In genomic region chr4:5574386-5574785, GRCh38 we compare ENCODE assay signal across 31 cellular contexts.
"Had no signal": no experiment of that assay in that cellular context is flagged by ENCODE, and none has a peak within 500 bp of the region (broad histone marks: within the 10 kb centered on the region; RNA-seq: fewer than 3 reads in every experiment).

No MANE protein-coding gene starts in this region.

- H3K4me1 ChIP-seq: adrenal gland, ascending aorta, body of pancreas had no signal

- DNase-seq: activated effector memory CD4-positive, alpha-beta T cell treated with anti-CD3 and anti-CD28 coated beads, Interleukin-2, amount 50 U/mL, for 16 hours; activated effector memory CD4-positive, alpha-beta T cell treated with Interleukin-2 at 50 U/mL for 16 hours; activated gamma-delta T cell; activated gamma-delta T cell treated with Interleukin-2 at 50 U/mL for 16 hours; activated naive CD4-positive, alpha-beta T cell; activated naive CD4-positive, alpha-beta T cell treated with anti-CD3 and anti-CD28 coated beads for 36 hours; activated naive CD4-positive, alpha-beta T cell treated with anti-CD3 and anti-CD28 coated beads, Interleukin-2, amount 10 ng/mL, durations not matched to agents 7 days and 5 days; activated naive CD4-positive, alpha-beta T cell treated with anti-CD3 and anti-CD28 coated beads, Interleukin-2, amount 50 U/mL, for 16 hours; activated naive CD4-positive, alpha-beta T cell treated with Interleukin-2 at 50 U/mL for 16 hours; activated naive CD8-positive, alpha-beta T cell treated with anti-CD3 and anti-CD28 coated beads for 36 hours; activated naive CD8-positive, alpha-beta T cell treated with anti-CD3 and anti-CD28 coated beads, Interleukin-2, amount 10 ng/mL, durations not matched to agents 7 days and 5 days; activated naive CD8-positive, alpha-beta T cell treated with anti-CD3 and anti-CD28 coated beads, Interleukin-2, amount 50 U/mL, for 24 hours; activated T-cell treated with anti-CD3 and anti-CD28 coated beads, Interleukin-2, amount 50 U/mL, for 24 hours; activated T-cell treated with anti-CD3 and anti-CD28 coated beads, Interleukin-2, amount 50 U/mL, for 4 hours; activated T-cell treated with anti-CD3 and anti-CD28 coated beads, Interleukin-2, amount 50 U/mL, for 48 hours; activated T-cell treated with anti-CD3 and anti-CD28 coated beads, Interleukin-2, amount 50 U/mL, for 72 hours; adrenal gland; amniotic stem cell; amygdala; anterior cingulate cortex; aorta; body of pancreas; brain microvascular endothelial cell; caudate nucleus; central memory CD4-positive, alpha-beta T cell; cerebellar nuclear complex had no signal

- H3K27ac ChIP-seq: adrenal gland, ascending aorta, body of pancreas, brain microvascular endothelial cell, breast epithelium, cardiac muscle cell had no signal

- H3K9me3 ChIP-seq: adrenal gland, ascending aorta, body of pancreas had no signal

- ATAC-seq: activated naive CD4-positive, alpha-beta T cell treated with anti-CD3 and anti-CD28 coated beads, Interleukin-2, amount 50 U/mL, for 72 hours; activated naive CD8-positive, alpha-beta T cell treated with anti-CD3 and anti-CD28 coated beads, Interleukin-2, amount 50 U/mL, for 24 hours; activated T-cell treated with anti-CD3 and anti-CD28 coated beads, Interleukin-2, amount 50 U/mL, for 4 hours; activated T-cell treated with anti-CD3 and anti-CD28 coated beads, Interleukin-2, amount 50 U/mL, for 72 hours; activated T-helper 17 cell treated with anti-CD3 and anti-CD28 coated beads, Interleukin-2, amount 50 U/mL, for 72 hours; body of pancreas had no signal

- H3K36me3 ChIP-seq: adrenal gland, cardiac muscle cell had no signal

- H3K27me3 ChIP-seq: adrenal gland, ascending aorta, body of pancreas, brain microvascular endothelial cell, breast epithelium, cardiac muscle cell had no signal

- H3K4me3 ChIP-seq: adrenal gland, ascending aorta, body of pancreas, breast epithelium, cardiac muscle cell had no signal
